ENCODE assay signal across 9 cellular contexts in genomic region chr3:191434036-191434435, GRCh38. TPM values are rescaled to one million over a fixed set of nuclear protein-coding genes. Genes with fewer than 3 reads are reported as not detected.
"Had no signal": no experiment of that assay in that cellular context is flagged by ENCODE, and none has a peak within 500 bp of the region (broad histone marks: within the 10 kb centered on the region; RNA-seq: fewer than 3 reads in every experiment).

No MANE protein-coding gene starts in this region.

- FAIRE-seq: H1, HTR-8/SVneo had no signal

- H3K27ac Mint-ChIP-seq: GM23338, H9 had no signal

- H2AFZ ChIP-seq: GM23338 had no signal

- H3K4me3 ChIP-seq: GM23338 had no signal

- H3K4me3 Mint-ChIP-seq: GM23338, H9, IgD-negative memory B cell had no signal

- H3K9ac ChIP-seq: KMS-11 had no signal

- H3K9me3 Mint-ChIP-seq: GM23338, H9 had no signal

- H3K27ac ChIP-seq: KMS-11 had no signal

- H3K4me1 Mint-ChIP-seq: H9 had no signal

- DNase-seq: H9, HCEC 1CT, KBM-7 had no signal

- H3K27me3 Mint-ChIP-seq: IgD-negative memory B cell had no signal

- ATAC-seq: GM23338 had no signal

- H3K4me2 ChIP-seq: GM23338, KMS-11 had no signal

RNA-seq across cellular contexts. Expression of gene PYDC2, which starts 26.9 kb away (rescaled TPM):
- total RNA-seq: GM23338, H1, H9, HT-29 had no signal
- polyA plus RNA-seq: GM23338, H1, IgD-negative memory B cell had no signal
